Comparison of ENCODE assay signal across 23 cellular contexts in genomic region chr11:61524963-61525587, GRCh38. TPM values are rescaled to one million over a fixed set of nuclear protein-coding genes. Genes with fewer than 3 reads are reported as not detected.
"Had no signal": no experiment of that assay in that cellular context is flagged by ENCODE, and none has a peak within 500 bp of the region (broad histone marks: within the 10 kb centered on the region; RNA-seq: fewer than 3 reads in every experiment).

No MANE protein-coding gene starts in this region.

- H3K27ac Mint-ChIP-seq: memory B cell; mesothelial cell of epicardium; natural killer cell; stimulated activated naive B cell treated with anti-CD40 and anti-IgM and Interleukin-4, amounts not matched to agents 10 μg/mL and 1 μg/mL and 100 μg/mL, for 72 hours had no signal

- ATAC-seq: gastroesophageal sphincter; lower lobe of right lung; natural killer cell; psoas muscle; stimulated activated naive B cell treated with anti-CD40 and anti-IgM and Interleukin-4, amounts not matched to agents 10 μg/mL and 1 μg/mL and 100 μg/mL, for 72 hours had no signal

- H3K9me3 ChIP-seq: esophagus muscularis mucosa, gastroesophageal sphincter, lower lobe of right lung, psoas muscle, sigmoid colon, stomach, thoracic aorta, transverse colon had no signal

- DNase-seq: effector memory CD4-positive, alpha-beta T cell; hippocampal formation; lower lobe of right lung; natural killer cell; psoas muscle; retina; sigmoid colon; stimulated activated CD4-positive, alpha-beta T cell treated with anti-CD3 and anti-CD28 coated beads, Interleukin-2, amount 100 ng/mL, for 24 hours; stimulated activated CD4-positive, alpha-beta T cell treated with anti-CD3 and anti-CD28 coated beads, Interleukin-4, amount 100 ng/mL, for 4 hours; stimulated activated naive B cell treated with anti-CD40 and anti-IgM and Interleukin-4, amounts not matched to agents 10 μg/mL and 1 μg/mL and 100 μg/mL, for 72 hours; stomach; substantia nigra; transverse colon had no signal

- H3K36me3 ChIP-seq: gastroesophageal sphincter, lower lobe of right lung, sigmoid colon, stomach, thoracic aorta, transverse colon had no signal

- H3K4me3 Mint-ChIP-seq: central memory CD8-positive, alpha-beta T cell; memory B cell; mesothelial cell of epicardium; natural killer cell; stimulated activated naive B cell treated with anti-CD40 and anti-IgM and Interleukin-4, amounts not matched to agents 10 μg/mL and 1 μg/mL and 100 μg/mL, for 72 hours had no signal

- H3K9me3 Mint-ChIP-seq: central memory CD8-positive, alpha-beta T cell; memory B cell; mesothelial cell of epicardium; natural killer cell; stimulated activated naive B cell treated with anti-CD40 and anti-IgM and Interleukin-4, amounts not matched to agents 10 μg/mL and 1 μg/mL and 100 μg/mL, for 72 hours had no signal

- H3K4me1 ChIP-seq: gastroesophageal sphincter, psoas muscle, sigmoid colon, stomach, transverse colon had no signal

- H3K27ac ChIP-seq: epithelial cell of prostate, esophagus muscularis mucosa, gastroesophageal sphincter, lower lobe of right lung, psoas muscle, sigmoid colon, skin epidermis, stomach, thoracic aorta, transverse colon had no signal

- H3K4me1 Mint-ChIP-seq: central memory CD8-positive, alpha-beta T cell; memory B cell; natural killer cell; stimulated activated naive B cell treated with anti-CD40 and anti-IgM and Interleukin-4, amounts not matched to agents 10 μg/mL and 1 μg/mL and 100 μg/mL, for 72 hours had no signal

- H3K36me3 Mint-ChIP-seq: memory B cell; mesothelial cell of epicardium; natural killer cell; stimulated activated naive B cell treated with anti-CD40 and anti-IgM and Interleukin-4, amounts not matched to agents 10 μg/mL and 1 μg/mL and 100 μg/mL, for 72 hours had no signal

- H3K27me3 ChIP-seq: transverse colon had no signal

- H3K4me3 ChIP-seq: esophagus muscularis mucosa, gastroesophageal sphincter, lower lobe of right lung, psoas muscle, sigmoid colon, skin epidermis, stomach, thoracic aorta, transverse colon had no signal

RNA-seq across cellular contexts. Expression of gene LRRC10B, which starts 16.5 kb away (rescaled TPM):
- total RNA-seq: fibroblast of villous mesenchyme, myocyte, natural killer cell had no signal
